ENCODE assay signal across 23 cellular contexts in the genomic region with DNA sequence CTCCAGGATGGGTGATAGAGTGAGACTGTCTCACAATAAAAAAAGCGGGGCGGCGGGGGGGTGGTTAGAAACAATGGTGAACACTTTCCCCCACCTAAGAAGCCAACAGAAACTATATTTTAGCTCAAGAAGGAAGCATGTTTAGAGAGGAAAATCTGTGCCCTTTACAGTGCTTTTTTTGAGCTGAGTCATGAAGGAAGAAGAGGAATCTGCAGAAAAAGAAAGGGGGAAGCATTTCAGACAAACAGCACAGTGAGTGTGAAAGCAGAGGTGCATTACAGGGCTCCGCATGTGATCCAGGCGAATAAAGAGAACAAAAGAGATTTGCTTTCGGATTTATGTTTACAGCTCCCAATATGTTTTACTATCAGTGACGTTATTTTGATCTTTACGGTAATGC.
"Had no signal": no experiment of that assay in that cellular context is flagged by ENCODE, and none has a peak within 500 bp of the region (broad histone marks: within the 10 kb centered on the region; RNA-seq: fewer than 3 reads in every experiment).

No MANE protein-coding gene starts in this region.

- H3K4me1 Mint-ChIP-seq: naive thymus-derived CD4-positive, alpha-beta T cell; nephron progenitor cell had no signal

- H3K27me3 Mint-ChIP-seq: naive thymus-derived CD4-positive, alpha-beta T cell had no signal

- FAIRE-seq: endometrium, frontal cortex, keratinocyte had no signal

- ATAC-seq: esophagus mucosa; left lung; naive thymus-derived CD4-positive, alpha-beta T cell had no signal

- H3K4me1 ChIP-seq: left lung, stomach, transverse colon had no signal

- H3K27ac ChIP-seq: coronary artery, dorsolateral prefrontal cortex, left lung, ovary, right atrium auricular region, sigmoid colon, skin epidermis, stomach, thoracic aorta, transverse colon had no signal

- H3K4me3 ChIP-seq: coronary artery, dorsolateral prefrontal cortex, left lung, lung, ovary, right atrium auricular region, sigmoid colon, skin epidermis, stomach, thoracic aorta, transverse colon had no signal

- DNase-seq: cerebellar nuclear complex; dorsolateral prefrontal cortex; effector CD8-positive, alpha-beta T cell; left lung; mesenchymal stem cell; naive thymus-derived CD4-positive, alpha-beta T cell; nephron progenitor cell; ovary; sigmoid colon; stimulated activated CD4-positive, alpha-beta T cell treated with anti-CD3 and anti-CD28 coated beads, Interleukin-12 subunit alpha, Interleukin-12 subunit beta, amount 100 ng/mL, for 4 hours; stimulated activated naive CD4-positive, alpha-beta T cell; stomach; substantia nigra; transverse colon had no signal

- H3K4me3 Mint-ChIP-seq: naive thymus-derived CD4-positive, alpha-beta T cell; nephron progenitor cell had no signal

- H3K9me3 ChIP-seq: ovary, right atrium auricular region, sigmoid colon, thoracic aorta, transverse colon had no signal

- H3K36me3 Mint-ChIP-seq: naive thymus-derived CD4-positive, alpha-beta T cell had no signal

- H3K27me3 ChIP-seq: left lung, ovary, right atrium auricular region, sigmoid colon, stomach, transverse colon had no signal

- H3K36me3 ChIP-seq: left lung, ovary, right atrium auricular region, sigmoid colon, stomach, thoracic aorta, transverse colon had no signal

- H3K9me3 Mint-ChIP-seq: nephron progenitor cell had no signal

- H3K27ac Mint-ChIP-seq: naive thymus-derived CD4-positive, alpha-beta T cell; nephron progenitor cell had no signal
